2 cellular contexts compared by ENCODE assay signal in genomic region chr20:43490038-43490437, GRCh38.
TF ChIP-seq lines count a peak whose summit lies in the region.

No MANE protein-coding gene starts in this region.

TF ChIP-seq in HepG2, 621 proteins besides CTCF, POLR2A, EP300 and RAD21:
- peak; percentile 32; the same call in 1 of the 2 replicates for TF ChIP-seq CEBPB (IDR thresholded peaks at IDR 0.05; ENCODE audit: borderline replicate concordance, low read depth, low read length)
- TF ChIP-seq FOXA3 (CRISPR knock-in tag; IDR thresholded peaks at IDR 0.05), result peak; percentile 32; the same call in 1 of the 2 replicates
- TF ChIP-seq ATF4 (CRISPR knock-in tag; IDR thresholded peaks at IDR 0.05), result peak in 1 of 2 experiments; percentile 66; a peak in 2 of 4 replicates
- TF ChIP-seq NFYC (CRISPR knock-in tag; IDR thresholded peaks at IDR 0.05), result 0 out of 2 replicates have a peak, but pooled peaks have one; percentile 14
- TF ChIP-seq FOXM1 (CRISPR knock-in tag; IDR thresholded peaks at IDR 0.05), result no peak
- no peak for TF ChIP-seq ZNF160 (CRISPR knock-in tag; IDR thresholded peaks at IDR 0.05)
- TF ChIP-seq, protein P1, sequence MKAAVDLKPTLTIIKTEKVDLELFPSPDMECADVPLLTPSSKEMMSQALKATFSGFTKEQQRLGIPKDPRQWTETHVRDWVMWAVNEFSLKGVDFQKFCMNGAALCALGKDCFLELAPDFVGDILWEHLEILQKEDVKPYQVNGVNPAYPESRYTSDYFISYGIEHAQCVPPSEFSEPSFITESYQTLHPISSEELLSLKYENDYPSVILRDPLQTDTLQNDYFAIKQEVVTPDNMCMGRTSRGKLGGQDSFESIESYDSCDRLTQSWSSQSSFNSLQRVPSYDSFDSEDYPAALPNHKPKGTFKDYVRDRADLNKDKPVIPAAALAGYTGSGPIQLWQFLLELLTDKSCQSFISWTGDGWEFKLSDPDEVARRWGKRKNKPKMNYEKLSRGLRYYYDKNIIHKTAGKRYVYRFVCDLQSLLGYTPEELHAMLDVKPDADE (CRISPR knock-in tag; IDR thresholded peaks at IDR 0.05), result no peak
- TF ChIP-seq ZNF766 (CRISPR knock-in tag; IDR thresholded peaks at IDR 0.05; ENCODE audit: borderline replicate concordance), result no peak
- TF ChIP-seq, protein P2, sequence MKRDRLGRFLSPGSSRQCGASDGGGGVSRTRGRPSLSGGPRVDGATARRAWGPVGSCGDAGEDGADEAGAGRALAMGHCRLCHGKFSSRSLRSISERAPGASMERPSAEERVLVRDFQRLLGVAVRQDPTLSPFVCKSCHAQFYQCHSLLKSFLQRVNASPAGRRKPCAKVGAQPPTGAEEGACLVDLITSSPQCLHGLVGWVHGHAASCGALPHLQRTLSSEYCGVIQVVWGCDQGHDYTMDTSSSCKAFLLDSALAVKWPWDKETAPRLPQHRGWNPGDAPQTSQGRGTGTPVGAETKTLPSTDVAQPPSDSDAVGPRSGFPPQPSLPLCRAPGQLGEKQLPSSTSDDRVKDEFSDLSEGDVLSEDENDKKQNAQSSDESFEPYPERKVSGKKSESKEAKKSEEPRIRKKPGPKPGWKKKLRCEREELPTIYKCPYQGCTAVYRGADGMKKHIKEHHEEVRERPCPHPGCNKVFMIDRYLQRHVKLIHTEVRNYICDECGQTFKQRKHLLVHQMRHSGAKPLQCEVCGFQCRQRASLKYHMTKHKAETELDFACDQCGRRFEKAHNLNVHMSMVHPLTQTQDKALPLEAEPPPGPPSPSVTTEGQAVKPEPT (CRISPR knock-in tag; IDR thresholded peaks at IDR 0.05; ENCODE audit: low read depth), result no peak
- TF ChIP-seq SRF (IDR thresholded peaks at IDR 0.05; ENCODE audit: low read depth, low read length), result peak; percentile 83
- no peak for TF ChIP-seq ZNF331 (CRISPR knock-in tag; IDR thresholded peaks at IDR 0.05)
- TF ChIP-seq ZNF235 (CRISPR knock-in tag; IDR thresholded peaks at IDR 0.05; ENCODE audit: borderline replicate concordance), result no peak
TF ChIP-seq in HepG2: peak in this region for 5.

TF ChIP-seq in WTC11, 78 proteins besides CTCF, POLR2A, EP300 and RAD21:
- TF ChIP-seq GABPB1 (CRISPR knock-in tag; IDR thresholded peaks at IDR 0.05) (peak; percentile 75), ATF1 (CRISPR knock-in tag; IDR thresholded peaks at IDR 0.05) (no peak)
